Comparison of ENCODE assay signal across 12 cellular contexts in the genomic region with DNA sequence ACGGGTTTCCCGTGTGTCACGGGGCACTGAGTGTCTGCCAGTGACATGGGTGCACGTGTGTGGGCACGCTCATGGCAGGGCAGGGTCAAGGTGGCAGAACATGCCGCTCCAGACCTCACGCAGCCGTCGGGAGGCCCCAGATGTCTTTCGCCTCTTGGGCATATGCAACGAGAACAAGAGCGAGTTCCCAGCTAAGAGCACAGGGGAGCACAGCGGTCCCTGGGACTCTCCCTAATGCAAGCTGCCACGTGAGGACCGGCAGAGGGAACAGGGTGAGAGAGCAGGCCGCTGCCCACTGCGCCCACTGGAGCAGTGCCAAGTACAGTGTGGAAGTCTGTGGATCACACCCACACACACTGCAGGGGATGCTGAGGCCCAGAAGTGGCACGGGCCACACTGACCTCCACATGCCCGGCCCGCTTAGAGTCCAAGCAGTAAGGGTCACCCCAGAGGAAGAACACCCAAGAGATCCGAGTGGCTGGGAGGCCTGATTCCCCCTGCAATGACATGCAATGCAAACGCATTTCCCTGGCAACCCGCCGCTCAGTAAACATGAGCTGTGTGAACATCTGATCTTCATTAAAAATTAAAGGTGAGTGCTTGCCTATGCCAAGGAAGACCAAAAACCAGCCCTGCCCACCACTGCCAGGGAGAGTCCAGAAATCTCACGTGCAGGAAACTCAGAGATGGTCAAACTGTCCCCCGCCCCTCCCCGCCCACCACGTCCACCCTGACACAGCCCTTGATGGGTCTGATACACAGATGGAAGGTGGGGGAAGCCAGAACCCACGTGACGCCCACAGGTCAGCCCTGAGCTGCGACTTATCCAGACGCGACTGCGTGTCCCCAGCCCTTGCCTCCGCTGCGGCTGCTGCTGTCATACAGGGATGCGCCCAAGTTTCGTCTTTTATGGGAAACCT. TPM values are rescaled to one million over a fixed set of nuclear protein-coding genes. Genes with fewer than 3 reads are reported as not detected.
DNase-seq lines count a peak whose midpoint lies in the region; ATAC-seq, FAIRE-seq and TF ChIP-seq lines count a peak whose summit lies in the region.
"Had no signal": no experiment of that assay in that cellular context is flagged by ENCODE, and none has a peak within 500 bp of the region (broad histone marks: within the 10 kb centered on the region; RNA-seq: fewer than 3 reads in every experiment).

No MANE protein-coding gene starts in this region.

- no peak overlapping the region for H3K4me3 ChIP-seq in CD8-positive, alpha-beta T cell (ENCODE audit: low read depth, low read length)
- no peak overlapping the region for H3K4me3 ChIP-seq in GM12878
- no peak overlapping the region for H3K4me3 ChIP-seq in HepG2 (replicated peaks in 1 of 3; ENCODE audit: insufficient read depth in 1 of 3, low read depth in 2 of 3, low read length in 3 of 3)

- in situ Hi-C loops in GM12878 (cut with MboI) (no loop called here), HepG2 (cut with HindIII; ENCODE audit: extremely low pct_ligation_motif_present, low pct_unique_long_range_greater_than_20kb) (no loop called here)

- TF ChIP-seq EP300 in GM12878 (IDR thresholded peaks at IDR 0.05; ENCODE audit: borderline replicate concordance in 1 of 2, control insufficient read depth in 1 of 2, low read depth in 2 of 2, low read length in 2 of 2) (no peak), HepG2 (IDR thresholded peaks at IDR 0.05; ENCODE audit: low read depth in 2 of 2, low read length in 2 of 2) (no peak), HepG2 (CRISPR knock-in tag; IDR thresholded peaks at IDR 0.05; ENCODE audit: borderline replicate concordance) (no peak)

- TF ChIP-seq CTCF in CD8-positive, alpha-beta T cell (IDR thresholded peaks at IDR 0.05): no peak
- no peak for TF ChIP-seq CTCF in GM12878 (IDR thresholded peaks at IDR 0.05 in 2 of 3, conservative IDR thresholded peaks at IDR 0.05 in 1 of 3; ENCODE audit: control insufficient read depth in 2 of 3, extremely low read depth in 1 of 3, insufficient read depth in 1 of 3, low read depth in 3 of 3, low read length in 3 of 3)
- no peak for TF ChIP-seq CTCF in HepG2 (CRISPR knock-in tag; IDR thresholded peaks at IDR 0.05)

- H3K4me3 Mint-ChIP-seq in CD8-positive, alpha-beta T cell: no peak overlapping the region
- no peak overlapping the region for H3K4me3 Mint-ChIP-seq in stimulated activated effector memory CD8-positive, alpha-beta T cell treated with anti-CD3 and anti-CD28 coated beads, Interleukin-12 subunit alpha, Interleukin-12 subunit beta, amount 100 ng/mL, for 72 hours
- H3K4me3 Mint-ChIP-seq: T-helper 1 cell treated with Interleukin-12 subunit alpha and Interleukin-12 subunit beta and Interleukin-4 antibody, amounts not matched to agents 30 μg/mL and 1 μg/mL, for 36 hours had no signal

- intact Hi-C loops in CD8-positive, alpha-beta T cell (cut with DNase I, micrococcal nuclease): no loop called here
- intact Hi-C loops in GM12878 (cut with micrococcal nuclease; ENCODE audit: unreplicated experiment) (no loop called here), HepG2 (cut with micrococcal nuclease; ENCODE audit: unreplicated experiment) (no loop called here)

- no peak overlapping the region for H3K4me2 ChIP-seq in GM12878 (ENCODE audit: control insufficient read depth, insufficient read depth)
- no peak overlapping the region for H3K4me2 ChIP-seq in HepG2 (ENCODE audit: low read depth, low read length)

- RAD21 ChIA-PET in GM12878 (lab: Charles Lee; ENCODE audit: unreplicated experiment): no interaction called here

- no peak for ATAC-seq in CD8-positive, alpha-beta T cell
- ATAC-seq in GM12878 (peak; percentile 40), HepG2 (no peak), HG03025 (IDR thresholded peaks at IDR 0.05; ENCODE audit: low FRiP score, unreplicated experiment) (no peak)
- no peak for ATAC-seq in stimulated activated effector memory CD8-positive, alpha-beta T cell treated with anti-CD3 and anti-CD28 coated beads, Interleukin-12 subunit alpha, Interleukin-12 subunit beta, amount 100 ng/mL, for 72 hours
- ATAC-seq: naive thymus-derived CD8-positive, alpha-beta T cell had no signal

- 72% methylated on average over 38 of the region's 38 CpGs for WGBS in GM12878 (ENCODE audit: insufficient coverage, insufficient replicate concordance, low lambda C conversion rate, missing lambda C conversion rate)
- 95% methylated on average over 25 of the region's 38 CpGs for WGBS in HepG2 (ENCODE audit: low lambda C conversion rate)

- no peak for TF ChIP-seq RAD21 in GM12878 (IDR thresholded peaks at IDR 0.05; ENCODE audit: insufficient read depth, low read depth, low read length)
- TF ChIP-seq RAD21 in HepG2 (CRISPR knock-in tag; IDR thresholded peaks at IDR 0.05): no peak

- POLR2A ChIA-PET in CD8-positive, alpha-beta T cell (lab: Charles Lee): interaction anchor here (0.6 to 1.5 kb wide), 3 partner anchors 9 to 146 kb away, joined by 3 read pairs; no protein-coding TSS in a partner anchor
- POLR2A ChIA-PET in GM12878 (lab: Charles Lee) (no interaction called here), HepG2 (lab: Yijun Ruan, JAX) (interaction anchor here (0.9 kb wide), 1 partner anchor 36 kb away, joined by 4 read pairs; a partner anchor contains a TSS)

- CTCF ChIA-PET in CD8-positive, alpha-beta T cell (lab: Charles Lee): interaction anchor here (0.9 to 2.3 kb wide), 4 partner anchors 23 to 163 kb away, joined by 3 to 9 read pairs (median 4); no protein-coding TSS in a partner anchor
- CTCF ChIA-PET in GM12878 (lab: Yijun Ruan, JAX) (interaction anchor here (0.9 to 1.6 kb wide), 3 partner anchors 15 to 163 kb away, joined by 3 to 5 read pairs (median 3); no protein-coding TSS in a partner anchor), HepG2 (lab: Yijun Ruan, JAX; ENCODE audit: low intra/inter-chr PET ratio, low total read pairs) (no interaction called here)

- H3K27me3 ChIP-seq in CD8-positive, alpha-beta T cell (ENCODE audit: insufficient read depth, low read length): no peaks in the 10 kb centered on the region
- no peaks in the 10 kb centered on the region for H3K27me3 ChIP-seq in GM12878 (replicated peaks in 1 of 2; ENCODE audit: control insufficient read depth in 2 of 2, insufficient read depth in 2 of 2, low read length in 1 of 2)
- H3K27me3 ChIP-seq in HepG2 (ENCODE audit: control insufficient read depth in 1 of 2, insufficient read depth in 2 of 2, low read length in 2 of 2): no peaks in the 10 kb centered on the region

- TF ChIP-seq POLR2A in GM12878 (IDR thresholded peaks at IDR 0.05; ENCODE audit: low read depth, low read length): no peak
- TF ChIP-seq POLR2A in HepG2 (IDR thresholded peaks at IDR 0.05; ENCODE audit: insufficient read depth in 1 of 2, low read depth in 2 of 2, low read length in 2 of 2): no peak

- DNase-seq in CD8-positive, alpha-beta T cell: no peak
- DNase-seq in NCI-H2029 (lab: John Stamatoyannopoulos, UW) (peak; percentile 87), GM12878 (ENCODE audit: low read depth, low spot score) (no peak), HepG2 (ENCODE audit: low spot score) (no peak), superior temporal gyrus (ENCODE audit: extremely low spot score) (no peak)
- DNase-seq in stimulated activated effector memory CD8-positive, alpha-beta T cell treated with anti-CD3 and anti-CD28 coated beads, Interleukin-12 subunit alpha, Interleukin-12 subunit beta, amount 100 ng/mL, for 72 hours (ENCODE audit: low spot score in 2 of 2): no peak
- DNase-seq in activated effector memory CD4-positive, alpha-beta T cell treated with anti-CD3 and anti-CD28 coated beads, Interleukin-2, amount 50 U/mL, for 16 hours: no peak
- DNase-seq: IMR-90; naive thymus-derived CD8-positive, alpha-beta T cell; stimulated activated naive CD4-positive, alpha-beta T cell treated with Interleukin-2 at 50 U/mL for 16 hours had no signal

- peaks cover 49% of the 10 kb centered on the region for H3K4me1 Mint-ChIP-seq in CD8-positive, alpha-beta T cell (ENCODE audit: low read depth)
- peaks cover 66% of the 10 kb centered on the region for H3K4me1 Mint-ChIP-seq in stimulated activated effector memory CD8-positive, alpha-beta T cell treated with anti-CD3 and anti-CD28 coated beads, Interleukin-12 subunit alpha, Interleukin-12 subunit beta, amount 100 ng/mL, for 72 hours

- peaks cover 3% of the 10 kb centered on the region; the same call in 1 of the 2 replicates for H4K20me1 ChIP-seq in GM12878 (ENCODE audit: control insufficient read depth, insufficient read depth)
- peaks cover 10% of the 10 kb centered on the region; the same call in 1 of the 2 replicates for H4K20me1 ChIP-seq in HepG2 (ENCODE audit: insufficient read depth, low read length)

- peaks cover 6% of the 10 kb centered on the region for H3K36me3 ChIP-seq in CD8-positive, alpha-beta T cell (ENCODE audit: insufficient read depth, low read length)
- H3K36me3 ChIP-seq in GM12878 (ENCODE audit: control insufficient read depth in 2 of 2, insufficient read depth in 2 of 2, low read length in 1 of 2): peaks cover 7 to 9% of the 10 kb centered on the region in 2 experiments; a peak in 3 of 4 replicates
- H3K36me3 ChIP-seq in HepG2 (replicated peaks in 1 of 2; ENCODE audit: control insufficient read depth in 1 of 2, insufficient read depth in 2 of 2, low read length in 2 of 2): peaks cover 6 to 15% of the 10 kb centered on the region in 2 experiments; a peak in 3 of 5 replicates

- no peaks in the 10 kb centered on the region for H3K9me3 ChIP-seq in CD8-positive, alpha-beta T cell (ENCODE audit: low read length)
- no peaks in the 10 kb centered on the region for H3K9me3 ChIP-seq in GM12878 (replicated peaks; ENCODE audit: control insufficient read depth, insufficient read depth, low read length)
- no peaks in the 10 kb centered on the region for H3K9me3 ChIP-seq in HepG2 (ENCODE audit: low read length)

- H3K4me1 ChIP-seq in CD8-positive, alpha-beta T cell (ENCODE audit: insufficient read depth, low read length): peaks cover 11% of the 10 kb centered on the region
- H3K4me1 ChIP-seq in GM12878 (ENCODE audit: control insufficient read depth, insufficient read depth, low read length): peaks cover 12% of the 10 kb centered on the region
- peaks cover 16% of the 10 kb centered on the region for H3K4me1 ChIP-seq in HepG2 (ENCODE audit: insufficient read depth, low read length)

- BruUV-seq in GM12878 (replicated peaks; lab: Mats Ljungman, UMichigan) (no TSS peak), HepG2 (replicated peaks; lab: Mats Ljungman, UMichigan) (no TSS peak)

- H3K9ac ChIP-seq in GM12878 (ENCODE audit: control insufficient read depth, insufficient read depth, low read length) (no peak overlapping the region), HepG2 (ENCODE audit: insufficient read depth, low read depth, low read length) (no peak overlapping the region)

- H3K27me3 Mint-ChIP-seq in CD8-positive, alpha-beta T cell (ENCODE audit: low read depth): no peaks in the 10 kb centered on the region
- H3K27me3 Mint-ChIP-seq: naive thymus-derived CD8-positive, alpha-beta T cell had no signal

- FAIRE-seq in GM12878 (lab: Jason Lieb, UNC) (no peak), HepG2 (lab: Jason Lieb, UNC) (no peak)

- H3K79me2 ChIP-seq in GM12878 (ENCODE audit: control insufficient read depth, insufficient read depth, low read length) (peaks cover 6% of the 10 kb centered on the region), HepG2 (ENCODE audit: insufficient read depth, low read length) (peaks cover 27% of the 10 kb centered on the region)

- SMC1A ChIA-PET in GM12878 (lab: Charles Lee; ENCODE audit: uncharacterized antibody, unreplicated experiment): no interaction called here

- peaks cover 81% of the 10 kb centered on the region for H3K36me3 Mint-ChIP-seq in CD8-positive, alpha-beta T cell
- H3K36me3 Mint-ChIP-seq in stimulated activated effector memory CD8-positive, alpha-beta T cell treated with anti-CD3 and anti-CD28 coated beads, Interleukin-12 subunit alpha, Interleukin-12 subunit beta, amount 100 ng/mL, for 72 hours: peaks cover 96% of the 10 kb centered on the region

- H2AFZ ChIP-seq in GM12878 (ENCODE audit: control insufficient read depth, low read depth, low read length): no peak overlapping the region
- no peak overlapping the region for H2AFZ ChIP-seq in HepG2 (ENCODE audit: low read length)

- no peak overlapping the region for H3K27ac ChIP-seq in CD8-positive, alpha-beta T cell (ENCODE audit: low read depth, low read length)
- H3K27ac ChIP-seq in GM12878 (ENCODE audit: control insufficient read depth, insufficient read depth) (no peak overlapping the region), HepG2 (ENCODE audit: extremely low read length, insufficient read depth, low read length) (no peak overlapping the region)

- H3K9me3 Mint-ChIP-seq in CD8-positive, alpha-beta T cell: no peaks in the 10 kb centered on the region
- no peaks in the 10 kb centered on the region for H3K9me3 Mint-ChIP-seq in stimulated activated effector memory CD8-positive, alpha-beta T cell treated with anti-CD3 and anti-CD28 coated beads, Interleukin-12 subunit alpha, Interleukin-12 subunit beta, amount 100 ng/mL, for 72 hours
- H3K9me3 Mint-ChIP-seq: naive thymus-derived CD8-positive, alpha-beta T cell; T-helper 1 cell treated with Interleukin-12 subunit alpha and Interleukin-12 subunit beta and Interleukin-4 antibody, amounts not matched to agents 30 μg/mL and 1 μg/mL, for 36 hours had no signal

- peak overlapping the region; percentile 60 for H3K27ac Mint-ChIP-seq in CD8-positive, alpha-beta T cell
- H3K27ac Mint-ChIP-seq in stimulated activated effector memory CD8-positive, alpha-beta T cell treated with anti-CD3 and anti-CD28 coated beads, Interleukin-12 subunit alpha, Interleukin-12 subunit beta, amount 100 ng/mL, for 72 hours: no peak overlapping the region
- H3K27ac Mint-ChIP-seq: T-helper 1 cell treated with Interleukin-12 subunit alpha and Interleukin-12 subunit beta and Interleukin-4 antibody, amounts not matched to agents 30 μg/mL and 1 μg/mL, for 36 hours had no signal

RNA-seq across cellular contexts. Expression of a gene that starts 11.7 kb away (rescaled TPM):
- 10 to 100 TPM; 93.5 to 95.0 TPM for total RNA-seq in CD8-positive, alpha-beta T cell
- 35.5 and 35.9 TPM in 2 replicates for total RNA-seq in GM12878 (2013; cell fraction: nucleolus; rRNA removed)
- total RNA-seq in GM12878 (2014; rRNA removed): 40.3 and 40.6 TPM in 2 replicates
- 30.8 and 32.6 TPM in 2 replicates for total RNA-seq in GM12878 (2014; rRNA removed; fragmentation: Illumina TruSeq; extraction: Trizol)
- 41.1 and 42.0 TPM in 2 replicates for total RNA-seq in GM12878 (2021)
- 11.5 TPM for polyA plus RNA-seq in GM12878 (2011; ENCODE audit: low read depth)
- 25.3 and 27.8 TPM in 2 replicates for polyA plus RNA-seq in GM12878 (2011; rRNA removed)
- 28.7 and 34.2 TPM in 2 replicates for polyA plus RNA-seq in GM12878 (2011; cell fraction: cytosol; rRNA removed)
- 14.9 and 21.7 TPM in 2 replicates for polyA plus RNA-seq in GM12878 (2011; cell fraction: nucleus; rRNA removed)
- polyA plus RNA-seq in GM12878 (2012): 18.6 and 19.3 TPM in 2 replicates
- polyA plus RNA-seq in GM12878 (2014; fragmentation: Illumina TruSeq; extraction: Trizol): 15.3 and 26.8 TPM in 2 replicates
- 1 to 10 TPM; 4.0 to 5.8 TPM for polyA plus RNA-seq in GM12878 (2014; fragmentation: Nextera tagmentation; extraction: Ambion mirVana)
- polyA plus RNA-seq in GM12878 (2014; rRNA removed): 39.8 and 46.9 TPM in 2 replicates
- 10 to 100 TPM; 26.9 to 35.6 TPM for polyA plus RNA-seq in GM12878 (2016; fragmentation: Nextera tagmentation; extraction: Ambion mirVana)
- polyA minus RNA-seq in GM12878 (2011; rRNA and poly(A)+ RNA removed): 37.7 and 40.8 TPM in 2 replicates
- polyA minus RNA-seq in GM12878 (2011; cell fraction: cytosol; rRNA and poly(A)+ RNA removed): 13.1 and 15.7 TPM in 2 replicates
- 10.8 and 24.0 TPM in 2 replicates for polyA minus RNA-seq in GM12878 (2011; cell fraction: nucleus; rRNA and poly(A)+ RNA removed)
- total RNA-seq in HepG2 (2016; rRNA removed; fragmentation: Illumina TruSeq; extraction: Trizol): 40.3 and 41.8 TPM in 2 replicates
- 33.8 and 34.8 TPM in 2 replicates for total RNA-seq in HepG2 (2016; cell fraction: cytosol; rRNA removed; fragmentation: Illumina TruSeq; extraction: Trizol; ENCODE audit: low read depth)
- 36.2 and 38.6 TPM in 2 replicates for total RNA-seq in HepG2 (2016; cell fraction: insoluble cytoplasmic fraction; rRNA removed; fragmentation: Illumina TruSeq; extraction: Trizol)
- 63.0 and 65.4 TPM in 2 replicates for total RNA-seq in HepG2 (2016; cell fraction: membrane; rRNA removed; fragmentation: Illumina TruSeq; extraction: Trizol)
- 26.0 and 34.7 TPM in 2 replicates for total RNA-seq in HepG2 (2016; cell fraction: nucleus; rRNA removed; fragmentation: Illumina TruSeq; extraction: Trizol)
- polyA plus RNA-seq in HepG2 (2011; rRNA removed): 41.9 and 49.5 TPM in 2 replicates
- 38.6 and 42.2 TPM in 2 replicates for polyA plus RNA-seq in HepG2 (2011; cell fraction: cytosol; rRNA removed)
- 42.7 and 45.1 TPM in 2 replicates for polyA plus RNA-seq in HepG2 (2011; cell fraction: nucleus; rRNA removed)
- polyA plus RNA-seq in HepG2 (2012): 38.6 and 44.4 TPM in 2 replicates
- 31.4 and 34.6 TPM in 2 replicates for polyA plus RNA-seq in HepG2 (2016; cell fraction: cytosol; fragmentation: Illumina TruSeq; extraction: Trizol; ENCODE audit: low read depth)
- 32.4 and 37.2 TPM in 2 replicates for polyA plus RNA-seq in HepG2 (2016; cell fraction: insoluble cytoplasmic fraction; fragmentation: Illumina TruSeq; extraction: Trizol; ENCODE audit: low read depth)
- polyA plus RNA-seq in HepG2 (2016; cell fraction: membrane; fragmentation: Illumina TruSeq; extraction: Trizol; ENCODE audit: low read depth): 47.9 and 48.5 TPM in 2 replicates
- polyA plus RNA-seq in HepG2 (2016; cell fraction: nucleus; fragmentation: Illumina TruSeq; extraction: Trizol; ENCODE audit: insufficient read depth, low read depth): 42.2 and 46.3 TPM in 2 replicates
- polyA minus RNA-seq in HepG2 (2011; rRNA and poly(A)+ RNA removed; ENCODE audit: low replicate concordance): 29.1 and 59.9 TPM in 2 replicates
- polyA minus RNA-seq in HepG2 (2011; cell fraction: cytosol; rRNA and poly(A)+ RNA removed): 26.6 and 33.8 TPM in 2 replicates
- polyA minus RNA-seq in HepG2 (2011; cell fraction: nucleus; rRNA and poly(A)+ RNA removed): 39.4 and 41.5 TPM in 2 replicates

RNA-seq across cellular contexts. Expression of a gene that starts 36.1 kb away (rescaled TPM):
- 10 to 100 TPM; 21.8 to 27.4 TPM for total RNA-seq in CD8-positive, alpha-beta T cell
- total RNA-seq in GM12878 (2013; cell fraction: nucleolus; rRNA removed): 103 and 120 TPM in 2 replicates
- 25.2 and 27.7 TPM in 2 replicates for total RNA-seq in GM12878 (2014; rRNA removed)
- 9.8 and 9.9 TPM in 2 replicates for total RNA-seq in GM12878 (2014; rRNA removed; fragmentation: Illumina TruSeq; extraction: Trizol)
- total RNA-seq in GM12878 (2021): 44.7 and 45.5 TPM in 2 replicates
- polyA plus RNA-seq in GM12878 (2011; ENCODE audit: low read depth): 16.4 TPM
- polyA plus RNA-seq in GM12878 (2011; rRNA removed): 30.9 and 41.8 TPM in 2 replicates
- 45.0 and 49.5 TPM in 2 replicates for polyA plus RNA-seq in GM12878 (2011; cell fraction: cytosol; rRNA removed)
- 43.1 and 44.1 TPM in 2 replicates for polyA plus RNA-seq in GM12878 (2011; cell fraction: nucleus; rRNA removed)
- 44.7 and 50.1 TPM in 2 replicates for polyA plus RNA-seq in GM12878 (2012)
- polyA plus RNA-seq in GM12878 (2014; fragmentation: Illumina TruSeq; extraction: Trizol): 18.6 and 24.1 TPM in 2 replicates
- 1 to 10 TPM in 1 of 2 experiments, under 1 TPM in 1; 0.63 to 2.6 TPM for polyA plus RNA-seq in GM12878 (2014; fragmentation: Nextera tagmentation; extraction: Ambion mirVana)
- polyA plus RNA-seq in GM12878 (2014; rRNA removed): 30.9 and 35.2 TPM in 2 replicates
- 10 to 100 TPM; 27.0 to 32.9 TPM for polyA plus RNA-seq in GM12878 (2016; fragmentation: Nextera tagmentation; extraction: Ambion mirVana)
- polyA minus RNA-seq in GM12878 (2011; rRNA and poly(A)+ RNA removed): 39.3 and 47.8 TPM in 2 replicates
- 18.0 and 23.3 TPM in 2 replicates for polyA minus RNA-seq in GM12878 (2011; cell fraction: cytosol; rRNA and poly(A)+ RNA removed)
- polyA minus RNA-seq in GM12878 (2011; cell fraction: nucleus; rRNA and poly(A)+ RNA removed): 34.8 and 46.1 TPM in 2 replicates
- total RNA-seq in HepG2 (2016; rRNA removed; fragmentation: Illumina TruSeq; extraction: Trizol): 17.3 and 17.6 TPM in 2 replicates
- total RNA-seq in HepG2 (2016; cell fraction: cytosol; rRNA removed; fragmentation: Illumina TruSeq; extraction: Trizol; ENCODE audit: low read depth): 13.6 and 13.8 TPM in 2 replicates
- 14.5 and 18.0 TPM in 2 replicates for total RNA-seq in HepG2 (2016; cell fraction: insoluble cytoplasmic fraction; rRNA removed; fragmentation: Illumina TruSeq; extraction: Trizol)
- 15.2 and 19.7 TPM in 2 replicates for total RNA-seq in HepG2 (2016; cell fraction: membrane; rRNA removed; fragmentation: Illumina TruSeq; extraction: Trizol)
- 11.0 and 13.2 TPM in 2 replicates for total RNA-seq in HepG2 (2016; cell fraction: nucleus; rRNA removed; fragmentation: Illumina TruSeq; extraction: Trizol)
- 17.5 and 18.0 TPM in 2 replicates for polyA plus RNA-seq in HepG2 (2011; rRNA removed)
- 16.4 and 18.2 TPM in 2 replicates for polyA plus RNA-seq in HepG2 (2011; cell fraction: cytosol; rRNA removed)
- 14.2 and 18.7 TPM in 2 replicates for polyA plus RNA-seq in HepG2 (2011; cell fraction: nucleus; rRNA removed)
- 12.4 and 15.2 TPM in 2 replicates for polyA plus RNA-seq in HepG2 (2012)
- polyA plus RNA-seq in HepG2 (2016; cell fraction: cytosol; fragmentation: Illumina TruSeq; extraction: Trizol; ENCODE audit: low read depth): 7.7 and 9.5 TPM in 2 replicates
- polyA plus RNA-seq in HepG2 (2016; cell fraction: insoluble cytoplasmic fraction; fragmentation: Illumina TruSeq; extraction: Trizol; ENCODE audit: low read depth): 17.3 and 21.6 TPM in 2 replicates
- polyA plus RNA-seq in HepG2 (2016; cell fraction: membrane; fragmentation: Illumina TruSeq; extraction: Trizol; ENCODE audit: low read depth): 14.3 and 16.8 TPM in 2 replicates
- polyA plus RNA-seq in HepG2 (2016; cell fraction: nucleus; fragmentation: Illumina TruSeq; extraction: Trizol; ENCODE audit: insufficient read depth, low read depth): 13.4 and 13.5 TPM in 2 replicates
- polyA minus RNA-seq in HepG2 (2011; rRNA and poly(A)+ RNA removed; ENCODE audit: low replicate concordance): 14.2 and 23.5 TPM in 2 replicates
- polyA minus RNA-seq in HepG2 (2011; cell fraction: cytosol; rRNA and poly(A)+ RNA removed): 11.9 and 12.0 TPM in 2 replicates
- polyA minus RNA-seq in HepG2 (2011; cell fraction: nucleus; rRNA and poly(A)+ RNA removed): 21.5 and 22.0 TPM in 2 replicates
